ENCODE assay signal across 24 cellular contexts in the genomic region with DNA sequence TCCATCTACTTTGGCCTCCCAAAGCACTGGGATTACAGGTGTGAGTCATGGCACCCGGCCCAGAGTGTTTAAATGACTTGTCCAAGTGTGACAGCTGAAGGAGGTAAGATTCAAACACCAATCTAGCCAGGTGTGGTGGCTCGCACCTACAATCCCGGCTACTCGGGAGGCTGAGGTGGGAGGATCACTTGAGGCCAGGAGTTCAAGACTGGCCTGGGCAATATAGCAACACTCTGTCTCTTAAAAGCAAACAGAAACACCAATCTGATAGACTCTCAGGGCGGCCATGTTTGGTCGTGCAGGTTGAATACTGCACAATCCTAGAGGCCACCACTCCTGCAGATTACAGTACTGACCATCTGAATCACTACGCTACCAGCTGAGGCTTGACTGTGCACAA.
"Had no signal": no experiment of that assay in that cellular context is flagged by ENCODE, and none has a peak within 500 bp of the region (broad histone marks: within the 10 kb centered on the region; RNA-seq: fewer than 3 reads in every experiment).

No MANE protein-coding gene starts in this region.

- H3K27me3 ChIP-seq: MG63, SJCRH30 had no signal

- FAIRE-seq: HepG2 had no signal

- H3K27ac ChIP-seq: RWPE1, SJCRH30, SK-N-MC had no signal

- H3K9me3 ChIP-seq: MG63, SJCRH30 had no signal

- ATAC-seq: HepG2, Panc1, PC-3 had no signal

- H3K36me3 ChIP-seq: MG63, SJCRH30 had no signal

- H3K4me3 ChIP-seq: MG63, SJCRH30, SK-N-MC had no signal

- DNase-seq: IMR-90; Karpas-422; KG1; MG63; NCI-H1092; NCI-H1105 treated with DMSO at 0.1 percent for 48 hours; NCI-H1417 treated with DMSO at 0.1 percent for 48 hours; NCI-H146; NCI-H1694 treated with DMSO at 0.1 percent for 48 hours; NCI-H1930; NCI-H2081; NCI-H2107; NCI-H2227 treated with DMSO at 0.1 percent for 48 hours; NCI-H524; NCI-H526 treated with DMSO at 0.1 percent for 48 hours; NCI-H748 treated with DMSO at 0.1 percent for 48 hours; NK-92 treated with Interleukin-12 subunit alpha and Interleukin-12 subunit beta, amount 100 ng/mL, for 24 hours; PC-3; SHP77 treated with DMSO at 0.1 percent for 48 hours; SJCRH30 had no signal
